ENCODE assay signal across 21 cellular contexts in the genomic region with DNA sequence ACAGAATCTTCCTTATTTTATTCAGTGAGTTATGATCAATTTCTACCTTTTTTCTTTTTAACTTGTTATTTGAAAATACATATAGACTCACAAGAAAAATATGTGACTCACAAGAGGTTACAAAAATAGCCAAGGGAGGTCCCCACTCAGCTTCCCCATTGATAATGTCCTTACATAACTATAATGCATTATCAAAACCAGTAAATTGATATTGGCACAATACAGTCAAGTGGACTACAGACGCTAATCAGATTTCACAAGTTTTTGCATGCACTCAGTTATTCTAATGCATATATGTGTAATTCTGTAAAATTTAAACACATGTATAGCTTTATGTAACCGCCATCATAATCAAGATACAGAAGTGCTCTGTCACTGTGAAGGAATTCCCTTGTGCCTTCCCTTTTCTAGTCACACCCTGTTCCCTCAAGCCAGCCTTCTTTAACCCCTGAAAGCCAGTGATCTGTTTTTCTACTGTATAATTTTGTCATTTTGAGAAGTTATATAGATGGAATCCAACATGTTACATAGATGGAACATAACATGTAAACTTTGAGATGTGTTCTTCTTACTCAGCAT.
"Had no signal": no experiment of that assay in that cellular context is flagged by ENCODE, and none has a peak within 500 bp of the region (broad histone marks: within the 10 kb centered on the region; RNA-seq: fewer than 3 reads in every experiment).

No MANE protein-coding gene starts in this region.

- H3K27ac Mint-ChIP-seq: activated naive CD4-positive, alpha-beta T cell treated with anti-CD3 and anti-CD28 coated beads, Interleukin-2, amount 50 U/mL, for 24 hours; activated T-cell treated with anti-CD3 and anti-CD28 coated beads, Interleukin-2, amount 50 U/mL, for 72 hours; effector memory CD8-positive, alpha-beta T cell had no signal

- H3K4me1 ChIP-seq: adrenal gland, upper lobe of right lung had no signal

- H3K27ac ChIP-seq: adrenal gland, epithelial cell of prostate, upper lobe of right lung, WERI-Rb-1 had no signal

- H3K4me3 ChIP-seq: adrenal gland, lung, upper lobe of right lung had no signal

- DNase-seq: activated CD4-positive, alpha-beta T cell treated with anti-CD3 and anti-CD28 coated beads for 1 hour; activated gamma-delta T cell; activated T-cell treated with anti-CD3 and anti-CD28 coated beads, Interleukin-2, amount 50 U/mL, for 72 hours; adrenal gland; dermis blood vessel endothelial cell; effector memory CD8-positive, alpha-beta T cell; hypothalamus; occipital lobe; posterior cingulate gyrus; stimulated activated CD4-positive, alpha-beta T cell treated with anti-CD3 and anti-CD28 coated beads, Interleukin-12 subunit alpha, Interleukin-12 subunit beta, amount 100 ng/mL, for 4 hours; stimulated activated CD4-positive, alpha-beta T cell treated with anti-CD3 and anti-CD28 coated beads, Interleukin-1b, Interleukin-23, amount 100 ng/mL, for 48 hours; stimulated activated CD8-positive, alpha-beta memory T cell treated with anti-CD3 and anti-CD28 coated beads, Interleukin-4, amount 100 ng/mL, for 48 hours; stimulated activated naive CD4-positive, alpha-beta T cell; T1000; upper lobe of right lung; WERI-Rb-1 had no signal

- FAIRE-seq: frontal cortex, keratinocyte had no signal

- ATAC-seq: activated T-cell treated with anti-CD3 and anti-CD28 coated beads, Interleukin-2, amount 50 U/mL, for 72 hours; effector memory CD8-positive, alpha-beta T cell; upper lobe of right lung had no signal

- H3K9me3 ChIP-seq: adrenal gland had no signal

- H3K27me3 ChIP-seq: adrenal gland, upper lobe of right lung had no signal

- H3K36me3 ChIP-seq: adrenal gland, upper lobe of right lung had no signal
